15 cellular contexts compared by ENCODE assay signal in the genomic region with DNA sequence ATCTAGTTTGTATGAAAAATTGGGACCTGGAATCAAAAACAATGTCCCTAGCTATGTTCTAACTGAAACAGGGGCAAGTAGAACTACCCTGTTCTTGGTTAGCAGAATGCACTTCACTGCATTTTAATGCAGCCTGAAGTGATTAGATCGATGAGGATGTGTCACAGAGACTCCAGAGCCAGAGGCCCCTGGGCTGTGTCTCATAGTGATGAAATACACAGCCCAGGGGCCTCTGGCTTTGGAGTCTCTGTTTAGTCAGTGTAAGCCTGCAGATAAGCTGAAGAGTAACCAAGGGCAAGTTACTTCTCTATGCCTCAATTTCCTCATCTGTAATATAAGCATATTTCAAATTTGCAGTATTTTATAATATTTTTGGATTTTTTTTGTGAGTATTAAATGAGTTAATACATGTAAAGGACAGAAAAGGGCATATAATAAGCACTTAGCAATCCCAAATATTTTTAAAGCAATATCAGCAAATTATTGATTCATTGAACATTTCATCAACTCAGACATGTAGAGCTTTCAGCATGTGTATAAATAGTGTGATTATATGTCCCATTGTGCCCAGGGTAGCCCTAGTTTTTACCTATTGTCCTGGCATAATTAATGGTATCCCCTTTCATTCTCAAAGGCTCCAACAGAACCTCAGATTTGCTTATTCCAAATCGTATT. TPM values are rescaled to one million over a fixed set of nuclear protein-coding genes. Genes with fewer than 3 reads are reported as not detected.
DNase-seq lines count a peak whose midpoint lies in the region; TF ChIP-seq lines count a peak whose summit lies in the region.
"Had no signal": no experiment of that assay in that cellular context is flagged by ENCODE, and none has a peak within 500 bp of the region (broad histone marks: within the 10 kb centered on the region; RNA-seq: fewer than 3 reads in every experiment).

No MANE protein-coding gene starts in this region.

- H3K4me3 ChIP-seq in neural progenitor cell: no peak overlapping the region
- H3K4me3 ChIP-seq: heart left ventricle, thoracic aorta had no signal

- no peaks in the 10 kb centered on the region for H3K79me2 ChIP-seq in neural progenitor cell (ENCODE audit: low read depth)

- H3K36me3 ChIP-seq in neural progenitor cell: no peaks in the 10 kb centered on the region
- H3K36me3 ChIP-seq: heart left ventricle, thoracic aorta had no signal

- H3K9me3 ChIP-seq in neural progenitor cell (ENCODE audit: low read depth): no peaks in the 10 kb centered on the region
- H3K9me3 ChIP-seq: thoracic aorta had no signal

- DNase-seq in ELR (ENCODE audit: low read depth) (peak; percentile 84), OCI-M1 (lab: John Stamatoyannopoulos, UW) (peak; percentile 12), dedifferentiated amniotic fluid mesenchymal stem cell (ENCODE audit: extremely low spot score) (peak; percentile 51), neural progenitor cell (ENCODE audit: low spot score) (no peak), KBM-7 (no peak), SHP77 treated with DMSO at 0.1 percent for 48 hours (lab: John Stamatoyannopoulos, UW) (no peak), cerebellar nuclear complex (lab: John Stamatoyannopoulos, UW) (no peak)
- DNase-seq in stimulated activated CD4-positive, alpha-beta T cell treated with anti-CD3 and anti-CD28 coated beads, Interleukin-4, amount 100 ng/mL, for 4 hours: no peak
- DNase-seq: activated naive CD8-positive, alpha-beta T cell treated with anti-CD3 and anti-CD28 coated beads, Interleukin-2, amount 10 ng/mL, durations not matched to agents 7 days and 5 days; CD8-positive, alpha-beta memory T cell; heart left ventricle; NCI-H1694 treated with DMSO at 0.1 percent for 48 hours; NCI-H774 had no signal

- no peak overlapping the region for H3K4me3 Mint-ChIP-seq in neural progenitor cell
- H3K4me3 Mint-ChIP-seq: activated naive CD8-positive, alpha-beta T cell treated with anti-CD3 and anti-CD28 coated beads, Interleukin-2, amount 10 ng/mL, durations not matched to agents 7 days and 5 days; CD8-positive, alpha-beta memory T cell had no signal

- peaks cover 2% of the 10 kb centered on the region for H3K36me3 Mint-ChIP-seq in neural progenitor cell

- H3K9me3 Mint-ChIP-seq in neural progenitor cell: peaks cover 18% of the 10 kb centered on the region
- H3K9me3 Mint-ChIP-seq: activated naive CD8-positive, alpha-beta T cell treated with anti-CD3 and anti-CD28 coated beads, Interleukin-2, amount 10 ng/mL, durations not matched to agents 7 days and 5 days had no signal

- TF ChIP-seq CTCF in neural progenitor cell (IDR thresholded peaks at IDR 0.05): no peak

- H4K20me1 ChIP-seq in neural progenitor cell (ENCODE audit: low read depth): no peaks in the 10 kb centered on the region

- no peak overlapping the region for H2AFZ ChIP-seq in neural progenitor cell (replicated peaks)

- H3K4me1 Mint-ChIP-seq in neural progenitor cell: peaks cover 9% of the 10 kb centered on the region
- H3K4me1 Mint-ChIP-seq: activated naive CD8-positive, alpha-beta T cell treated with anti-CD3 and anti-CD28 coated beads, Interleukin-2, amount 10 ng/mL, durations not matched to agents 7 days and 5 days; CD8-positive, alpha-beta memory T cell had no signal

- H3K4me2 ChIP-seq in neural progenitor cell: no peak overlapping the region

- H3K27me3 ChIP-seq in neural progenitor cell: no peaks in the 10 kb centered on the region
- H3K27me3 ChIP-seq: heart left ventricle had no signal

- H3F3A ChIP-seq in neural progenitor cell (ENCODE audit: low read depth): no peaks in the 10 kb centered on the region

- no peak overlapping the region for H3K9ac ChIP-seq in neural progenitor cell

- no peak overlapping the region for H3K27ac ChIP-seq in neural progenitor cell
- H3K27ac ChIP-seq: heart left ventricle, thoracic aorta had no signal

- H3K27me3 Mint-ChIP-seq in neural progenitor cell (ENCODE audit: insufficient read depth, low read depth): no peaks in the 10 kb centered on the region

- H3K4me1 ChIP-seq in neural progenitor cell: no peaks in the 10 kb centered on the region

- in situ Hi-C loops in KBM-7 (cut with MboI; ENCODE audit: low pct_unique_long_range_greater_than_20kb, low sequenced_read_pairs): no loop called here

- H3K27ac Mint-ChIP-seq in neural progenitor cell: peak overlapping the region; percentile 48
- H3K27ac Mint-ChIP-seq: activated naive CD8-positive, alpha-beta T cell treated with anti-CD3 and anti-CD28 coated beads, Interleukin-2, amount 10 ng/mL, durations not matched to agents 7 days and 5 days; CD8-positive, alpha-beta memory T cell had no signal

RNA-seq across cellular contexts. Expression of a gene that starts 23.5 kb away (rescaled TPM):
- not detected in 2 replicates for total RNA-seq in neural progenitor cell (ENCODE audit: low replicate concordance)
- total RNA-seq: activated naive CD8-positive, alpha-beta T cell treated with anti-CD3 and anti-CD28 coated beads, Interleukin-2, amount 10 ng/mL, durations not matched to agents 7 days and 5 days; CD8-positive, alpha-beta memory T cell; heart left ventricle; lower leg skin; thoracic aorta had no signal

RNA-seq across cellular contexts. Expression of a gene that starts 41.1 kb away (rescaled TPM):
- total RNA-seq in neural progenitor cell (ENCODE audit: low replicate concordance): 90.1 and 131 TPM in 2 replicates

Comparison
In these comparisons a context has a peak if more than half of its experiments do, and no peak if none do; other contexts are left out.
1. DNase-seq: peak in ELR (single experiment), OCI-M1 (single experiment) and dedifferentiated amniotic fluid mesenchymal stem cell (single experiment); none in neural progenitor cell (single experiment), KBM-7 (single experiment), SHP77 treated with DMSO at 0.1 percent for 48 hours (single experiment), stimulated activated CD4-positive, alpha-beta T cell treated with anti-CD3 and anti-CD28 coated beads, Interleukin-4, amount 100 ng/mL, for 4 hours (0 of 2) and cerebellar nuclear complex (0 of 2).